In the genomic region with DNA sequence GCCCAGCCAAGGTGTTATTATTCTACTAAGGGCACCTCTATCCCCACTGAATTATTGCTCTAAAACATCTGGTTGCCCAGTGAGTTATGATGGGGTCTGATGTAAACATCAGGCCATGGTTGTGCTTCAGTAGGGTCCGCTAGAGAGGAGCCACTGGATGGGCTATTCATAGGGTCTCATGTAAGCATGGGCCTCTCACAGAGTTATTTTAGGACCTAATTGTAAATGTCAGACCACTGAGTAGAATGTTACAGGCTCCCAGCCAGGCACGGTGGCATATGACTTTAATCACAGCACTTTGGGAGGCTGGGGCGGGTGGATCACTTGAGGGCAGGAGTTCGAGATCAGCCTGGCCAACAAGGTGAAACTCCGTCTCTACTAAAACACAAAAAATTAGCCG, we compare ENCODE assay signal across 24 cellular contexts. TPM values are rescaled to one million over a fixed set of nuclear protein-coding genes. Genes with fewer than 3 reads are reported as not detected.
"Had no signal": no experiment of that assay in that cellular context is flagged by ENCODE, and none has a peak within 500 bp of the region (broad histone marks: within the 10 kb centered on the region; RNA-seq: fewer than 3 reads in every experiment).

No MANE protein-coding gene starts in this region.

- H3K27me3 ChIP-seq: pancreas, testis, thyroid gland, transverse colon, upper lobe of left lung, vagina had no signal

- H3K9me3 ChIP-seq: lower lobe of right lung, pancreas, prostate gland, stomach, testis, thyroid gland, transverse colon, upper lobe of left lung, vagina had no signal

- ATAC-seq: lower lobe of right lung; naive thymus-derived CD8-positive, alpha-beta T cell; pancreas; sciatic nerve; stimulated activated naive B cell treated with anti-CD40 and anti-IgM and Interleukin-4, amounts not matched to agents 10 μg/mL and 1 μg/mL and 100 μg/mL, for 72 hours; stimulated activated naive CD8-positive, alpha-beta T cell treated with anti-CD3 and anti-CD28 coated beads, Interleukin-15, Interleukin-2, amounts not matched to agents 100 U/mL and 50 U/mL, for 24 hours had no signal

- H3K27ac ChIP-seq: lower lobe of right lung, pancreas, prostate gland, testis, thyroid gland, upper lobe of left lung, vagina had no signal

- DNase-seq: hypothalamus; immature natural killer cell; kidney; lower lobe of right lung; mammary epithelial cell; mesenchymal stem cell; naive thymus-derived CD8-positive, alpha-beta T cell; nucleus accumbens; pancreas; small intestine; stimulated activated CD4-positive, alpha-beta T cell treated with anti-CD3 and anti-CD28 coated beads, Interleukin-1b, Interleukin-23, amount 100 ng/mL, for 48 hours; stimulated activated CD4-positive, alpha-beta T cell treated with anti-CD3 and anti-CD28 coated beads, Interleukin-2, amount 100 ng/mL, for 48 hours; stimulated activated CD4-positive, alpha-beta T cell treated with anti-CD3 and anti-CD28 coated beads, Interleukin-4, amount 100 ng/mL, for 4 hours; stimulated activated CD8-positive, alpha-beta memory T cell treated with anti-CD3 and anti-CD28 coated beads, Interleukin-4, amount 100 ng/mL, for 48 hours; stimulated activated naive B cell treated with anti-CD40 and anti-IgM and Interleukin-4, amounts not matched to agents 10 μg/mL and 1 μg/mL and 100 μg/mL, for 72 hours; stimulated activated naive CD8-positive, alpha-beta T cell treated with anti-CD3 and anti-CD28 coated beads, Interleukin-15, Interleukin-2, amounts not matched to agents 100 U/mL and 50 U/mL, for 24 hours; stomach; testis; thyroid gland; transverse colon; upper lobe of left lung had no signal

- H3K4me1 ChIP-seq: prostate gland had no signal

- H3K36me3 ChIP-seq: lower lobe of right lung, pancreas, prostate gland, stomach, thyroid gland, transverse colon, vagina had no signal

- H3K4me3 ChIP-seq: lower lobe of right lung, pancreas, prostate gland, stomach, testis, thyroid gland, transverse colon, upper lobe of left lung, vagina had no signal

RNA-seq across cellular contexts. Expression of gene RAPGEFL1, which starts 5.3 kb away (rescaled TPM):
- polyA plus RNA-seq: immature natural killer cell had no signal
